Comparison of ENCODE assay signal across 1 cellular context in genomic region chr1:106747791-106748190, GRCh38.
TF ChIP-seq lines count a peak whose summit lies in the region.

No MANE protein-coding gene starts in this region.

TF ChIP-seq in GM23338, 12 proteins besides CTCF, POLR2A, EP300 and RAD21 (continued from another document):
- TF ChIP-seq ZNF462 (CRISPR knock-in tag; IDR thresholded peaks at IDR 0.05) (no peak), POLR2AphosphoS5 (IDR thresholded peaks at IDR 0.05; ENCODE audit: low read depth) (no peak), JUNB (IDR thresholded peaks at IDR 0.05; ENCODE audit: unreplicated experiment) (no peak), EZH2 (IDR thresholded peaks at IDR 0.05; ENCODE audit: low read depth, unreplicated experiment) (no peak), EZH2phosphoT487 (IDR thresholded peaks at IDR 0.05; ENCODE audit: unreplicated experiment) (no peak), NANOG (IDR thresholded peaks at IDR 0.05; ENCODE audit: borderline replicate concordance) (no peak), STAT1 (IDR thresholded peaks at IDR 0.05; ENCODE audit: unreplicated experiment) (no peak), ZNF331 (CRISPR knock-in tag; IDR thresholded peaks at IDR 0.05; ENCODE audit: low read depth) (no peak), REST (IDR thresholded peaks at IDR 0.05; ENCODE audit: unreplicated experiment) (no peak), ETS1 (IDR thresholded peaks at IDR 0.05) (no peak)
